ENCODE assay signal across 8 cellular contexts in genomic region chr10:119651514-119652327, GRCh38. TPM values are rescaled to one million over a fixed set of nuclear protein-coding genes. Genes with fewer than 3 reads are reported as not detected.
DNase-seq lines count a peak whose midpoint lies in the region; ATAC-seq, FAIRE-seq and TF ChIP-seq lines count a peak whose summit lies in the region.

No MANE protein-coding gene starts in this region.

- DNase-seq in BJ (ENCODE audit: low read depth), result no peak
- DNase-seq in LNCaP clone FGC (ENCODE audit: low read depth), result no peak
- DNase-seq in astrocyte of the hippocampus (ENCODE audit: low read depth, low spot score), result peak; percentile 54
- no peak for DNase-seq in keratinocyte (ENCODE audit: low read depth, low spot score)
- peak; percentile 35 to 41 for DNase-seq in stimulated activated naive CD8-positive, alpha-beta T cell treated with anti-CD3 and anti-CD28 coated beads, Interleukin-15, amount 100 ng/mL, for 72 hours
- no peak for DNase-seq in NCI-H510A (lab: John Stamatoyannopoulos, UW)
- DNase-seq in SIG-M5 (lab: John Stamatoyannopoulos, UW), result no peak

- ATAC-seq in GM21367 (IDR thresholded peaks at IDR 0.05; ENCODE audit: unreplicated experiment), result peak; percentile 28
- peak; percentile 45 for ATAC-seq in stimulated activated naive CD8-positive, alpha-beta T cell treated with anti-CD3 and anti-CD28 coated beads, Interleukin-15, amount 100 ng/mL, for 72 hours

- H3K4me1 ChIP-seq in keratinocyte (ENCODE audit: control insufficient read depth, extremely low read depth, insufficient read depth, low read length), result peaks cover 32% of the 10 kb centered on the region

- H3K27me3 ChIP-seq in BJ (ENCODE audit: control insufficient read depth, insufficient read depth, low read length) (no peaks in the 10 kb centered on the region), keratinocyte (ENCODE audit: control insufficient read depth, extremely low read depth, insufficient read depth, low read length) (no peaks in the 10 kb centered on the region)

- POLR2A ChIA-PET in BJ (lab: Charles Lee), result interaction anchor here (0.6 to 1.0 kb wide), 4 partner anchors 54 to 1141 kb away, joined by 3 read pairs; no protein-coding TSS in a partner anchor

- no peaks in the 10 kb centered on the region for H3K9me3 ChIP-seq in keratinocyte (ENCODE audit: control insufficient read depth, low read depth, low read length)

- peak overlapping the region; percentile 89 for H3K4me2 ChIP-seq in keratinocyte (ENCODE audit: control insufficient read depth, extremely low read depth, insufficient read depth, low read depth, low read length)

- peaks cover 55% of the 10 kb centered on the region for H3K79me2 ChIP-seq in keratinocyte (ENCODE audit: control insufficient read depth, insufficient read depth, low read length)

- H3K9ac ChIP-seq in keratinocyte (ENCODE audit: control insufficient read depth, extremely low read depth, insufficient read depth, low read length), result peak overlapping the region; percentile 89

- H3K36me3 ChIP-seq in BJ (ENCODE audit: control insufficient read depth, insufficient read depth, low read length), result no peaks in the 10 kb centered on the region; the same call in 1 of the 2 replicates
- H3K36me3 ChIP-seq in keratinocyte (ENCODE audit: control insufficient read depth in 2 of 2, extremely low read depth in 1 of 2, insufficient read depth in 2 of 2, low read length in 2 of 2), result peaks cover 2 to 16% of the 10 kb centered on the region in 2 experiments

- H3K27me3 Mint-ChIP-seq in stimulated activated naive CD8-positive, alpha-beta T cell treated with anti-CD3 and anti-CD28 coated beads, Interleukin-15, amount 100 ng/mL, for 72 hours, result no peaks in the 10 kb centered on the region

- peaks cover 20% of the 10 kb centered on the region for H4K20me1 ChIP-seq in keratinocyte (ENCODE audit: control insufficient read depth, extremely low read depth, insufficient read depth, low read length)

- no peaks in the 10 kb centered on the region for H3K9me1 ChIP-seq in keratinocyte (ENCODE audit: control insufficient read depth, extremely low read depth, insufficient read depth, low read length)

- no peaks in the 10 kb centered on the region for H3K9me3 Mint-ChIP-seq in stimulated activated naive CD8-positive, alpha-beta T cell treated with anti-CD3 and anti-CD28 coated beads, Interleukin-15, amount 100 ng/mL, for 72 hours

- no peak for FAIRE-seq in keratinocyte (lab: Jason Lieb, UNC)

- H3K27ac Mint-ChIP-seq in stimulated activated naive CD8-positive, alpha-beta T cell treated with anti-CD3 and anti-CD28 coated beads, Interleukin-15, amount 100 ng/mL, for 72 hours, result peak overlapping the region; percentile 89 to 96

- no peak overlapping the region for H2AFZ ChIP-seq in keratinocyte (ENCODE audit: control insufficient read depth, low read length)

- H3K4me1 Mint-ChIP-seq in stimulated activated naive CD8-positive, alpha-beta T cell treated with anti-CD3 and anti-CD28 coated beads, Interleukin-15, amount 100 ng/mL, for 72 hours, result peaks cover 51% of the 10 kb centered on the region

- TF ChIP-seq CTCF in BJ (IDR thresholded peaks at IDR 0.05; ENCODE audit: insufficient read depth, low read depth, low read length) (no peak), LNCaP clone FGC (IDR thresholded peaks at IDR 0.05; ENCODE audit: control insufficient read depth, extremely low read depth, insufficient read depth) (no peak), keratinocyte (optimal IDR thresholded peaks at IDR 0.05 in 1 of 3, IDR thresholded peaks at IDR 0.05 in 1 of 3, conservative IDR thresholded peaks at IDR 0.05 in 1 of 3; ENCODE audit: extremely low read depth in 1 of 3, insufficient read depth in 2 of 3, low read length in 3 of 3) (no peak)

- CTCF ChIA-PET in BJ (lab: Yijun Ruan, JAX), result interaction anchor here (0.7 to 1.5 kb wide), 5 partner anchors 12 to 43 kb away, joined by 3 to 5 read pairs (median 5); no protein-coding TSS in a partner anchor

- peak overlapping the region; percentile 89 to 93 for H3K4me3 Mint-ChIP-seq in stimulated activated naive CD8-positive, alpha-beta T cell treated with anti-CD3 and anti-CD28 coated beads, Interleukin-15, amount 100 ng/mL, for 72 hours

- dilution Hi-C loops in keratinocyte (cut with MboI; ENCODE audit: extremely low pct_ligation_motif_present, low sequenced_read_pairs), result no loop called here

- H3K4me3 ChIP-seq in BJ (ENCODE audit: low read depth, low read length) (peak overlapping the region; percentile 81), LNCaP clone FGC (ENCODE audit: low read depth, low read length) (peak overlapping the region; percentile 69), keratinocyte (ENCODE audit: control insufficient read depth in 2 of 3, extremely low read depth in 1 of 3, insufficient read depth in 2 of 3, low read depth in 1 of 3, low read length in 3 of 3) (peak overlapping the region; percentile 72 to 83 (median 73))

- H3K27ac ChIP-seq in keratinocyte (ENCODE audit: control insufficient read depth, insufficient read depth, low read length), result peak overlapping the region; percentile 79

RNA-seq across cellular contexts. Expression of gene BAG3, which starts 0.5 kb away (rescaled TPM):
- 11.3 and 19.8 TPM in 2 replicates for polyA plus RNA-seq in BJ (2011; rRNA removed)
- 10.0 and 14.4 TPM in 2 replicates for polyA minus RNA-seq in BJ (2011; rRNA and poly(A)+ RNA removed)
- 15.2 to 84.7 TPM (median 26.2 TPM) in 3 replicates for polyA plus RNA-seq in keratinocyte
- 419 TPM for polyA plus RNA-seq in keratinocyte (2011; ENCODE audit: low read depth)
- polyA plus RNA-seq in keratinocyte (2011; cell fraction: cytosol; rRNA removed), result 51.0 and 71.3 TPM in 2 replicates
- 98.1 and 123 TPM in 2 replicates for polyA plus RNA-seq in keratinocyte (2011; cell fraction: nucleus; rRNA removed)
- polyA plus RNA-seq in keratinocyte (2012; ENCODE audit: low replicate concordance), result 152 and 176 TPM in 2 replicates
- 14.0 to 96.2 TPM (median 28.4 TPM) in 3 replicates for polyA minus RNA-seq in keratinocyte
- polyA minus RNA-seq in keratinocyte (2011; cell fraction: cytosol; rRNA and poly(A)+ RNA removed), result 65.0 TPM
- 43.2 and 64.7 TPM in 2 replicates for polyA minus RNA-seq in keratinocyte (2011; cell fraction: nucleus; rRNA and poly(A)+ RNA removed)

RNA-seq across cellular contexts. Expression of gene TIAL1, which starts 55.0 kb away (rescaled TPM):
- 39.9 and 57.6 TPM in 2 replicates for polyA plus RNA-seq in BJ (2011; rRNA removed)
- polyA minus RNA-seq in BJ (2011; rRNA and poly(A)+ RNA removed), result 42.3 and 42.7 TPM in 2 replicates
- polyA plus RNA-seq in keratinocyte, result 66.9 to 117 TPM (median 98.1 TPM) in 3 replicates
- polyA plus RNA-seq in keratinocyte (2011; ENCODE audit: low read depth), result 181 TPM
- polyA plus RNA-seq in keratinocyte (2011; cell fraction: cytosol; rRNA removed), result 42.0 and 70.2 TPM in 2 replicates
- polyA plus RNA-seq in keratinocyte (2011; cell fraction: nucleus; rRNA removed), result 193 and 255 TPM in 2 replicates
- polyA plus RNA-seq in keratinocyte (2012; ENCODE audit: low replicate concordance), result 70.7 and 108 TPM in 2 replicates
- polyA minus RNA-seq in keratinocyte, result 23.8 to 78.1 TPM (median 32.4 TPM) in 3 replicates
- polyA minus RNA-seq in keratinocyte (2011; cell fraction: cytosol; rRNA and poly(A)+ RNA removed), result 24.4 TPM
- 35.2 and 69.0 TPM in 2 replicates for polyA minus RNA-seq in keratinocyte (2011; cell fraction: nucleus; rRNA and poly(A)+ RNA removed)

Comparison
In these comparisons a context has a peak if more than half of its experiments do, and no peak if none do; other contexts are left out.
1. DNase-seq: peak in astrocyte of the hippocampus (single experiment) and stimulated activated naive CD8-positive, alpha-beta T cell treated with anti-CD3 and anti-CD28 coated beads, Interleukin-15, amount 100 ng/mL, for 72 hours (2 of 2); none in BJ (single experiment), LNCaP clone FGC (single experiment), keratinocyte (single experiment), NCI-H510A (single experiment) and SIG-M5 (single experiment).
2. Peak in every context shown above with its lines, with median percentiles within 50 percentile points of each other: H3K4me3 ChIP-seq.